Comparison of ENCODE assay signal across 8 cellular contexts in the genomic region with DNA sequence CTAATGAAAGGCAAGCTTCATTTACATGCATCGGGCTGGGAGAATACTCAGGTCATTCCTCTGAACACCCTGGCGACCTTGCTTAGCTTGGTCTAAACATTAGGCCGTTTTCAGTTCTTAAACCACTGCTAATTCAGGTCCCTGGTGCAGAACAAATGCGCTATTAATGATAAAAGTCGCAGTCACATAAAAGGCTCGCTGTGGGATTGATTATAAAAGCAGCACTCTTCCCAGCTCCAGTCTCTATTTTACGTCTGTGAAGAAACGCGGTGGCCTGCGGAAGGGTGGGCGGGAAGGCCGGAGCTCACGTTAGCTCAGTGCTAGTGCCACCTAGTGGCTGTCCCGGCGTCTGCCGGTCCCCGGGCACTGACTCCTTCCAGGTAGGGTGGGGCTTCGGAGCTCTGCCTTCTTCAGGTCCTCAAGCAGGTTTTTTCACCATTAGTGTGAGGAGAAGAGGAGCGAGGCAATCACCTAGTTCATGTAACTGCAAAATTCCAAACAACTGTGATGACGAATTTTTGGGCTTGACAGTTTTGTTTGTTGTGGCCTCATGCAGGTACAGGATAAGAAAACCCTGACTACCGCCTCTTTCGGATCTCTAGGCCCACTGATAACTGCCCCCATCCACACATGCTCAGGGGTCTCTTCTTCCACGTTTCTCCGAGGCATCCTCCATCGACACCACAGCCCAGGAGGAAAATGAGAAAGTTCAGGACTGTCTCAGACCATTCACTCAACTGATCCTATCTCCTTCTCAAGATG.
DNase-seq lines count a peak whose midpoint lies in the region; TF ChIP-seq lines count a peak whose summit lies in the region.

No MANE protein-coding gene starts in this region.

- H2BK120ac ChIP-seq in neuronal stem cell (ENCODE audit: low read depth, low read length), result no peak overlapping the region

- H3K18ac ChIP-seq in neuronal stem cell (ENCODE audit: low read length), result no peak overlapping the region

- H3K79me1 ChIP-seq in neuronal stem cell (ENCODE audit: low read depth, low read length), result no peaks in the 10 kb centered on the region

- peak; percentile 98 for TF ChIP-seq CTCF in foreskin fibroblast (IDR thresholded peaks at IDR 0.05; ENCODE audit: low read depth, low read length)

- peak overlapping the region; percentile 91 for H2AFZ ChIP-seq in neuronal stem cell (ENCODE audit: low read length)

- no peak overlapping the region for H4K91ac ChIP-seq in neuronal stem cell (ENCODE audit: low read depth, low read length, poor library complexity)

- H4K8ac ChIP-seq in neuronal stem cell (ENCODE audit: low read depth, low read length), result no peak overlapping the region

- peaks cover 0 to 7% of the 10 kb centered on the region in 2 donors for H3K9me3 ChIP-seq in neuronal stem cell (replicated peaks in 1 of 2; ENCODE audit: control insufficient read depth in 2 of 2, insufficient read depth in 1 of 2, low read depth in 1 of 2, low read length in 2 of 2)

- no peak overlapping the region for H2BK12ac ChIP-seq in neuronal stem cell (ENCODE audit: low read length)

- H2BK15ac ChIP-seq in neuronal stem cell (ENCODE audit: low read length), result no peak overlapping the region

- no peak overlapping the region for H3K4ac ChIP-seq in neuronal stem cell (ENCODE audit: low read length)

- H3K4me3 ChIP-seq in foreskin fibroblast (ENCODE audit: low read depth in 1 of 2, low read length in 2 of 2) (peak overlapping the region in 1 of 2 donors; percentile 31), neuronal stem cell (ENCODE audit: low read length in 2 of 2) (peak overlapping the region in 1 of 2 donors; percentile 38)

- no peaks in the 10 kb centered on the region for H3K36me3 ChIP-seq in neuronal stem cell (replicated peaks in 1 of 2; ENCODE audit: control insufficient read depth in 2 of 2, insufficient read depth in 2 of 2, low read length in 2 of 2)

- peak overlapping the region; percentile 11 for H3K4me2 ChIP-seq in neuronal stem cell (ENCODE audit: insufficient read depth, low read length, poor library complexity, severe bottlenecking)

- WGBS in neuronal stem cell (ENCODE audit: extremely low coverage in 2 of 2, insufficient read length in 2 of 2, insufficient replicate concordance in 1 of 2), 2 donors, result no CpG with 5 or more reads among the region's 25 CpGs

- H3K27ac ChIP-seq in neuronal stem cell (replicated peaks; ENCODE audit: low read length), result no peak overlapping the region
- H3K27ac ChIP-seq in substantia nigra (ENCODE audit: low read depth, low read length, poor library complexity, severe bottlenecking), result no peak overlapping the region

- no peak overlapping the region for H3K9ac ChIP-seq in neuronal stem cell (ENCODE audit: low read depth, low read length, poor library complexity)

- no peak overlapping the region for H3K23ac ChIP-seq in neuronal stem cell (ENCODE audit: low read depth, low read length, poor library complexity)

- DNase-seq in NCI-H1694 (lab: John Stamatoyannopoulos, UW) (peak; percentile 43), NCI-H1694 treated with DMSO at 0.1 percent for 48 hours (lab: John Stamatoyannopoulos, UW) (no peak), HS-27A (ENCODE audit: low read depth) (peak; percentile 14), RPMI7951 (ENCODE audit: low read depth) (peak; percentile 74), foreskin fibroblast (peak; percentile 58 to 88), neuronal stem cell (ENCODE audit: low spot score) (peak; percentile 69), substantia nigra (lab: John Stamatoyannopoulos, UW) (peak in 45 of 49 donors; percentile 2 to 88 (median 64))
- peak; percentile 45 for DNase-seq in activated T-helper 9 cell treated with anti-CD3 and anti-CD28 coated beads, Interleukin-2, amount 50 U/mL, for 16 hours (ENCODE audit: low read depth)

- H2AK5ac ChIP-seq in neuronal stem cell (ENCODE audit: low read depth, low read length), result no peak overlapping the region

- no peak overlapping the region for H3K14ac ChIP-seq in neuronal stem cell (ENCODE audit: low read length)

- no peak overlapping the region for H2BK5ac ChIP-seq in neuronal stem cell (ENCODE audit: low read length)

- peaks cover 4 to 11% of the 10 kb centered on the region in 2 donors for H3K4me1 ChIP-seq in neuronal stem cell (ENCODE audit: control insufficient read depth in 2 of 2, insufficient read depth in 1 of 2, low read depth in 1 of 2, low read length in 2 of 2)

- peaks cover 0 to 19% (median 0%) of the 10 kb centered on the region in 3 experiments for H3K27me3 ChIP-seq in neuronal stem cell (ENCODE audit: control insufficient read depth in 3 of 3, insufficient read depth in 3 of 3, low read depth in 1 of 3, low read length in 3 of 3)
